Comparison of ENCODE assay signal across 9 cellular contexts in genomic region chr6:42118162-42119001, GRCh38. TPM values are rescaled to one million over a fixed set of nuclear protein-coding genes. Genes with fewer than 3 reads are reported as not detected.
A peak's percentile ranks its signal among the peaks of the same experiment; 100 is the strongest.
DNase-seq lines count a peak whose midpoint lies in the region; ATAC-seq and TF ChIP-seq lines count a peak whose summit lies in the region.
"Had no signal": no experiment of that assay in that cellular context is flagged by ENCODE, and none has a peak within 500 bp of the region (broad histone marks: within the 10 kb centered on the region; RNA-seq: fewer than 3 reads in every experiment).

No MANE protein-coding gene starts in this region.

- no peak overlapping the region for H3K4me3 Mint-ChIP-seq in stimulated activated effector memory CD8-positive, alpha-beta T cell treated with anti-CD3 and anti-CD28 coated beads, Interleukin-12 subunit alpha, Interleukin-12 subunit beta, amount 100 ng/mL, for 72 hours
- no peak overlapping the region for H3K4me3 Mint-ChIP-seq in activated T-helper 17 cell treated with anti-CD3 and anti-CD28 coated beads, Interleukin-2, amount 50 U/mL, for 72 hours

- H3K4me3 ChIP-seq in HEK293 (ENCODE audit: low read depth, low read length): no peak overlapping the region
- no peak overlapping the region for H3K4me3 ChIP-seq in right atrium auricular region

- no peaks in the 10 kb centered on the region for H3K36me3 ChIP-seq in HEK293 (ENCODE audit: control insufficient read depth in 2 of 2, insufficient read depth in 1 of 2, low read length in 2 of 2)
- no peaks in the 10 kb centered on the region for H3K36me3 ChIP-seq in right atrium auricular region

- no peak overlapping the region for H3K27ac Mint-ChIP-seq in stimulated activated effector memory CD8-positive, alpha-beta T cell treated with anti-CD3 and anti-CD28 coated beads, Interleukin-12 subunit alpha, Interleukin-12 subunit beta, amount 100 ng/mL, for 72 hours
- no peak overlapping the region for H3K27ac Mint-ChIP-seq in activated T-helper 17 cell treated with anti-CD3 and anti-CD28 coated beads, Interleukin-2, amount 50 U/mL, for 72 hours

- TF ChIP-seq CTCF in HEK293 (tag by site-specific recombination; IDR thresholded peaks at IDR 0.05): no peak
- no peak for TF ChIP-seq CTCF in right atrium auricular region (IDR thresholded peaks at IDR 0.05)

- peak; percentile 92 for ATAC-seq in SK-N-SH treated with all-trans-retinoic acid at 6 μM for 48 hours
- ATAC-seq in stimulated activated effector memory CD8-positive, alpha-beta T cell treated with anti-CD3 and anti-CD28 coated beads, Interleukin-12 subunit alpha, Interleukin-12 subunit beta, amount 100 ng/mL, for 72 hours: peak; percentile 8
- ATAC-seq in GM21825 (IDR thresholded peaks at IDR 0.05; ENCODE audit: unreplicated experiment): no peak
- ATAC-seq in activated T-helper 17 cell treated with anti-CD3 and anti-CD28 coated beads, Interleukin-2, amount 50 U/mL, for 72 hours (replicated peaks): no peak

- H3K27me3 Mint-ChIP-seq in activated T-helper 17 cell treated with anti-CD3 and anti-CD28 coated beads, Interleukin-2, amount 50 U/mL, for 72 hours: peaks cover 5% of the 10 kb centered on the region

- H3K4me1 Mint-ChIP-seq in stimulated activated effector memory CD8-positive, alpha-beta T cell treated with anti-CD3 and anti-CD28 coated beads, Interleukin-12 subunit alpha, Interleukin-12 subunit beta, amount 100 ng/mL, for 72 hours: no peaks in the 10 kb centered on the region
- no peaks in the 10 kb centered on the region for H3K4me1 Mint-ChIP-seq in activated T-helper 17 cell treated with anti-CD3 and anti-CD28 coated beads, Interleukin-2, amount 50 U/mL, for 72 hours

- POLR2A ChIA-PET in HEK293 (lab: Yijun Ruan, JAX): no interaction called here

- no peak for DNase-seq in right atrium auricular region (ENCODE audit: low spot score)
- DNase-seq in stimulated activated effector memory CD8-positive, alpha-beta T cell treated with anti-CD3 and anti-CD28 coated beads, Interleukin-12 subunit alpha, Interleukin-12 subunit beta, amount 100 ng/mL, for 72 hours (ENCODE audit: low spot score in 2 of 2): no peak
- no peak for DNase-seq in COR-L47 (lab: John Stamatoyannopoulos, UW)
- DNase-seq in NCI-H1694 treated with DMSO at 0.1 percent for 48 hours (lab: John Stamatoyannopoulos, UW): no peak

- peaks cover 5% of the 10 kb centered on the region for H3K4me1 ChIP-seq in HEK293 (ENCODE audit: control insufficient read depth, insufficient read depth, low read length)
- H3K4me1 ChIP-seq in right atrium auricular region: peaks cover 0 to 8% of the 10 kb centered on the region in 2 donors

- H3K9me3 Mint-ChIP-seq in stimulated activated effector memory CD8-positive, alpha-beta T cell treated with anti-CD3 and anti-CD28 coated beads, Interleukin-12 subunit alpha, Interleukin-12 subunit beta, amount 100 ng/mL, for 72 hours: no peaks in the 10 kb centered on the region
- no peaks in the 10 kb centered on the region for H3K9me3 Mint-ChIP-seq in activated T-helper 17 cell treated with anti-CD3 and anti-CD28 coated beads, Interleukin-2, amount 50 U/mL, for 72 hours

- H3K27me3 ChIP-seq in right atrium auricular region: no peaks in the 10 kb centered on the region

- CTCF ChIA-PET in HEK293 (lab: Yijun Ruan, JAX): interaction anchor here (0.7 to 1.1 kb wide), 3 partner anchors 35 to 68 kb away, joined by 3 to 4 read pairs (median 3); no protein-coding TSS in a partner anchor

- no peak overlapping the region for H3K27ac ChIP-seq in HEK293 (ENCODE audit: extremely low read depth, low read depth, low read length)
- peak overlapping the region; percentile 38 to 63 for H3K27ac ChIP-seq in right atrium auricular region

- H3K9me3 ChIP-seq in HEK293 (ENCODE audit: control insufficient read depth, insufficient read depth, low read depth, low read length) (no peaks in the 10 kb centered on the region), right atrium auricular region (no peaks in the 10 kb centered on the region)

- no peaks in the 10 kb centered on the region for H3K36me3 Mint-ChIP-seq in stimulated activated effector memory CD8-positive, alpha-beta T cell treated with anti-CD3 and anti-CD28 coated beads, Interleukin-12 subunit alpha, Interleukin-12 subunit beta, amount 100 ng/mL, for 72 hours
- H3K36me3 Mint-ChIP-seq in activated T-helper 17 cell treated with anti-CD3 and anti-CD28 coated beads, Interleukin-2, amount 50 U/mL, for 72 hours (ENCODE audit: low read depth): no peaks in the 10 kb centered on the region

TF ChIP-seq in HEK293, 187 proteins besides CTCF, POLR2A, EP300 and RAD21 (continues in another document):
- TF ChIP-seq ZFP69B (tag by site-specific recombination; IDR thresholded peaks at IDR 0.05): no peak
- TF ChIP-seq ZNF404 (tag by site-specific recombination; IDR thresholded peaks at IDR 0.05): no peak
- TF ChIP-seq ZNF548 (tag by site-specific recombination; IDR thresholded peaks at IDR 0.05): no peak
- TF ChIP-seq ZNF311 (tag by site-specific recombination; IDR thresholded peaks at IDR 0.05; ENCODE audit: borderline replicate concordance): no peak
- TF ChIP-seq ZNF140 (tag by site-specific recombination; IDR thresholded peaks at IDR 0.05): no peak
- TF ChIP-seq ZNF423 (tag by site-specific recombination; IDR thresholded peaks at IDR 0.05): 0 out of 2 replicates have a peak, but pooled peaks have one; percentile 34
- no peak for TF ChIP-seq GLIS2 (tag by site-specific recombination; IDR thresholded peaks at IDR 0.05)
- TF ChIP-seq ZNF394 (tag by site-specific recombination; IDR thresholded peaks at IDR 0.05; ENCODE audit: borderline replicate concordance): peak; percentile 70
- TF ChIP-seq HOXA7 (CRISPR knock-in tag; IDR thresholded peaks at IDR 0.05; ENCODE audit: borderline replicate concordance): no peak
- no peak for TF ChIP-seq ZBTB17 (tag by site-specific recombination; IDR thresholded peaks at IDR 0.05)
- TF ChIP-seq ZNF629 (tag by site-specific recombination; IDR thresholded peaks at IDR 0.05): no peak
- no peak for TF ChIP-seq ZNF843 (tag by site-specific recombination; IDR thresholded peaks at IDR 0.05)
- TF ChIP-seq ZNF341 (tag by site-specific recombination; IDR thresholded peaks at IDR 0.05; ENCODE audit: low read depth): peak; percentile 52; the same call in 1 of the 2 replicates
- TF ChIP-seq ZNF366 (tag by site-specific recombination; conservative IDR thresholded peaks at IDR 0.05): no peak
- no peak for TF ChIP-seq ZNF274 (IDR thresholded peaks at IDR 0.05; ENCODE audit: low read length)
- TF ChIP-seq ZNF274 (tag by site-specific recombination; IDR thresholded peaks at IDR 0.05; ENCODE audit: borderline replicate concordance): no peak

TF ChIP-seq in SK-N-SH treated with all-trans-retinoic acid at 6 μM for 48 hours, 23 proteins besides CTCF, POLR2A, EP300 and RAD21:
- TF ChIP-seq TOX (CRISPR knock-in tag; IDR thresholded peaks at IDR 0.05; ENCODE audit: borderline replicate concordance): no peak
- no peak for TF ChIP-seq PPARA (CRISPR knock-in tag; IDR thresholded peaks at IDR 0.05; ENCODE audit: borderline replicate concordance)
- no peak for TF ChIP-seq CSDC2 (CRISPR knock-in tag; IDR thresholded peaks at IDR 0.05)
- no peak for TF ChIP-seq ZFP3 (CRISPR knock-in tag; IDR thresholded peaks at IDR 0.05)
- no peak for TF ChIP-seq ZNF70 (CRISPR knock-in tag; IDR thresholded peaks at IDR 0.05)
- TF ChIP-seq ZC3H10 (CRISPR knock-in tag; IDR thresholded peaks at IDR 0.05): no peak

RNA-seq across cellular contexts. Expression of gene C6orf132, which starts 24.0 kb away (rescaled TPM):
- total RNA-seq in right atrium auricular region: 1 to 10 TPM; 1.9 to 2.8 TPM
- total RNA-seq in activated T-helper 17 cell treated with anti-CD3 and anti-CD28 coated beads, Interleukin-2, amount 50 U/mL, for 72 hours: under 1 TPM; 0.22 to 0.29 TPM

RNA-seq across cellular contexts. Expression of gene GUCA1A, which starts 54.8 kb away (rescaled TPM):
- total RNA-seq in right atrium auricular region: not detected
- total RNA-seq in activated T-helper 17 cell treated with anti-CD3 and anti-CD28 coated beads, Interleukin-2, amount 50 U/mL, for 72 hours: under 1 TPM; 0.22 to 0.61 TPM
- total RNA-seq: T-helper 2 cell treated with Interferon-gamma antibody and Interleukin-4, amounts not matched to agents 100 ng/mL and 5 ng/mL, for 36 hours had no signal

Comparison
In these comparisons a context has a peak if more than half of its experiments do, and no peak if none do; other contexts are left out.
1. ATAC-seq: peak in SK-N-SH treated with all-trans-retinoic acid at 6 μM for 48 hours (single experiment) and stimulated activated effector memory CD8-positive, alpha-beta T cell treated with anti-CD3 and anti-CD28 coated beads, Interleukin-12 subunit alpha, Interleukin-12 subunit beta, amount 100 ng/mL, for 72 hours (single experiment); none in GM21825 (single experiment) and activated T-helper 17 cell treated with anti-CD3 and anti-CD28 coated beads, Interleukin-2, amount 50 U/mL, for 72 hours (single experiment).